Comparison of ENCODE assay signal across 15 cellular contexts in the genomic region with DNA sequence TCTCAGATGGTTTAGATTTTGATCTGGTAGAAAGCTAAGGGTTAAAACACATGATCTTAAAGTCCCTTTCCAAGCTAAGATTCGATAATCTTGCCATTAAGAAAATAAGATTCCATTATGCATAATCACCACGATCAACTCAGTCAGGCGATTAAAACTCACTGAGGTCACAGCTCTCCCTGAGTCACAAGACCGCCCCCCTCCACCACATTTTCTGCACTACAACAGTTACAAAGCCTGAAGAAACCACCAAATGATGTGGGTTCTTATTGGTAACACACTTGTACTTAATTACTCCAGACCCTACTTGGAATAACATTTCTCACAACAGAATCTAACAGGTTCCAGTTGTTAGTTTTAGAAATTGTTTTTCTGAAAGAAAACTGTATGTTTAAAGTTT.
DNase-seq lines count a peak whose midpoint lies in the region; ATAC-seq and TF ChIP-seq lines count a peak whose summit lies in the region.
"Had no signal": no experiment of that assay in that cellular context is flagged by ENCODE, and none has a peak within 500 bp of the region (broad histone marks: within the 10 kb centered on the region; RNA-seq: fewer than 3 reads in every experiment).

No MANE protein-coding gene starts in this region.

- H3K27me3 Mint-ChIP-seq in CD8-positive, alpha-beta memory T cell: peaks cover 0 to 5% of the 10 kb centered on the region in 2 donors
- H3K27me3 Mint-ChIP-seq: CD4-positive, alpha-beta memory T cell; stimulated activated memory B cell treated with anti-CD40 and anti-IgM and Interleukin-4, amounts not matched to agents 10 μg/mL and 1 μg/mL and 100 μg/mL, for 72 hours had no signal

- no peak overlapping the region for H3K18ac ChIP-seq in IMR-90 (ENCODE audit: low read depth, low read length)
- no peak overlapping the region for H3K18ac ChIP-seq in mesendoderm (ENCODE audit: low read length)

- H2BK5ac ChIP-seq in IMR-90 (ENCODE audit: low read depth, low read length, poor library complexity, severe bottlenecking): no peak overlapping the region
- H2BK5ac ChIP-seq in mesendoderm (ENCODE audit: low read length): no peak overlapping the region

- POLR2A ChIA-PET in CD8-positive, alpha-beta memory T cell (lab: Charles Lee): interaction anchor here (0.6 kb wide), 1 partner anchor 40 kb away, joined by 3 read pairs; no protein-coding TSS in a partner anchor
- POLR2A ChIA-PET in IMR-90 (lab: Charles Lee; ENCODE audit: unreplicated experiment): no interaction called here

- no peak for TF ChIP-seq CTCF in IMR-90 (conservative IDR thresholded peaks at IDR 0.05; ENCODE audit: low read depth, low read length)
- TF ChIP-seq CTCF in astrocyte of the spinal cord (IDR thresholded peaks at IDR 0.05; ENCODE audit: low read depth, low read length): no peak
- no peak for TF ChIP-seq CTCF in parathyroid adenoma (IDR thresholded peaks at IDR 0.05)

- no peak for TF ChIP-seq RAD21 in IMR-90 (IDR thresholded peaks at IDR 0.05; ENCODE audit: low read length)

- no peaks in the 10 kb centered on the region; the same call in 1 of the 2 replicates for H3K9me1 ChIP-seq in IMR-90 (ENCODE audit: insufficient read depth, low read length)

- H2BK20ac ChIP-seq in IMR-90 (ENCODE audit: low read depth, low read length): no peak overlapping the region

- in situ Hi-C loops in IMR-90 (cut with MboI; ENCODE audit: low sequenced_read_pairs) (no loop called here), astrocyte of the spinal cord (cut with HindIII; ENCODE audit: low sequenced_read_pairs) (no loop called here), KBM-7 (cut with MboI; ENCODE audit: low pct_unique_long_range_greater_than_20kb, low sequenced_read_pairs) (no loop called here)

- H3K9me3 Mint-ChIP-seq in CD8-positive, alpha-beta memory T cell: no peaks in the 10 kb centered on the region
- H3K9me3 Mint-ChIP-seq: stimulated activated memory B cell treated with anti-CD40 and anti-IgM and Interleukin-4, amounts not matched to agents 10 μg/mL and 1 μg/mL and 100 μg/mL, for 72 hours had no signal

- H3K27ac Mint-ChIP-seq in CD8-positive, alpha-beta memory T cell: peak overlapping the region in 3 of 8 donors; percentile 3 to 55 (median 32)
- H3K27ac Mint-ChIP-seq: stimulated activated memory B cell treated with anti-CD40 and anti-IgM and Interleukin-4, amounts not matched to agents 10 μg/mL and 1 μg/mL and 100 μg/mL, for 72 hours had no signal

- H3K27ac ChIP-seq in CD8-positive, alpha-beta memory T cell (ENCODE audit: low read depth, low read length): no peak overlapping the region
- H3K27ac ChIP-seq in IMR-90 (ENCODE audit: insufficient read depth, low read length) (no peak overlapping the region), parathyroid adenoma (no peak overlapping the region), mesendoderm (ENCODE audit: low read depth, low read length) (no peak overlapping the region)
- H3K27ac ChIP-seq: SJSA1 had no signal

- ATAC-seq in IMR-90 (ENCODE audit: low read depth) (no peak), GM19351 (IDR thresholded peaks at IDR 0.05; ENCODE audit: unreplicated experiment) (no peak)
- ATAC-seq: right cardiac atrium; stimulated activated memory B cell treated with anti-CD40 and anti-IgM and Interleukin-4, amounts not matched to agents 10 μg/mL and 1 μg/mL and 100 μg/mL, for 72 hours had no signal

- no peak overlapping the region for H3K14ac ChIP-seq in IMR-90 (replicated peaks; ENCODE audit: low read depth, low read length)

- H3K79me1 ChIP-seq in IMR-90 (ENCODE audit: low read depth in 1 of 2, low read length in 2 of 2) (peaks cover 0 to 4% of the 10 kb centered on the region in 2 experiments; a peak in 1 of 4 replicates), mesendoderm (ENCODE audit: low read length) (no peaks in the 10 kb centered on the region)

- H3K56ac ChIP-seq in IMR-90 (ENCODE audit: extremely low read depth, insufficient read depth, low read length): no peak overlapping the region
- H3K56ac ChIP-seq in mesendoderm (ENCODE audit: low read length): no peak overlapping the region

- H3K9me3 ChIP-seq in CD8-positive, alpha-beta memory T cell (ENCODE audit: low read length): no peaks in the 10 kb centered on the region
- H3K9me3 ChIP-seq in IMR-90 (ENCODE audit: control insufficient read depth, insufficient read depth, low read length) (no peaks in the 10 kb centered on the region; the same call in none of the 2 replicates), parathyroid adenoma (ENCODE audit: control insufficient read depth, low read length) (no peaks in the 10 kb centered on the region)
- H3K9me3 ChIP-seq: SJSA1 had no signal

- H3K4ac ChIP-seq in IMR-90 (ENCODE audit: low read depth, low read length) (no peak overlapping the region), mesendoderm (ENCODE audit: low read depth, low read length) (no peak overlapping the region)

- peaks cover 23 to 48% (median 30%) of the 10 kb centered on the region in 3 donors for H3K4me1 Mint-ChIP-seq in CD8-positive, alpha-beta memory T cell

- no peak for TF ChIP-seq POLR2A in IMR-90 (IDR thresholded peaks at IDR 0.05; ENCODE audit: low read depth, low read length)

- H3K4me1 ChIP-seq in CD8-positive, alpha-beta memory T cell (ENCODE audit: insufficient read depth, low read length): peaks cover 22% of the 10 kb centered on the region
- H3K4me1 ChIP-seq in IMR-90 (ENCODE audit: control insufficient read depth, insufficient read depth, low read length): no peaks in the 10 kb centered on the region
- H3K4me1 ChIP-seq in parathyroid adenoma: peaks cover 5% of the 10 kb centered on the region
- no peaks in the 10 kb centered on the region for H3K4me1 ChIP-seq in mesendoderm (ENCODE audit: control insufficient read depth, low read depth, low read length)
- H3K4me1 ChIP-seq: SJSA1 had no signal

- H3K4me3 Mint-ChIP-seq in CD8-positive, alpha-beta memory T cell: peak overlapping the region in 2 of 7 donors; percentile 5 to 20
- H3K4me3 Mint-ChIP-seq: CD4-positive, alpha-beta memory T cell; mesothelial cell of epicardium; stimulated activated memory B cell treated with anti-CD40 and anti-IgM and Interleukin-4, amounts not matched to agents 10 μg/mL and 1 μg/mL and 100 μg/mL, for 72 hours had no signal

- intact Hi-C loops in IMR-90 (cut with micrococcal nuclease): no loop called here

- dilution Hi-C loops in IMR-90 (cut with HindIII; ENCODE audit: low sequenced_read_pairs, unreplicated experiment): no loop called here

- no peak overlapping the region for H3K4me3 ChIP-seq in CD8-positive, alpha-beta memory T cell (ENCODE audit: low read length)
- no peak overlapping the region for H3K4me3 ChIP-seq in IMR-90 (ENCODE audit: insufficient read depth, low read depth, low read length)
- H3K4me3 ChIP-seq in astrocyte of the spinal cord (ENCODE audit: low read depth, low read length): no peak overlapping the region
- peak overlapping the region; percentile 2 for H3K4me3 ChIP-seq in parathyroid adenoma (ENCODE audit: low read depth, low read length)
- no peak overlapping the region for H3K4me3 ChIP-seq in mesendoderm (ENCODE audit: low read length)
- H3K4me3 ChIP-seq: SJSA1 had no signal

- no peaks in the 10 kb centered on the region for H3K27me3 ChIP-seq in CD8-positive, alpha-beta memory T cell (ENCODE audit: insufficient read depth, low read length, poor library complexity, severe bottlenecking)
- H3K27me3 ChIP-seq in IMR-90 (ENCODE audit: control insufficient read depth, insufficient read depth, low read length) (no peaks in the 10 kb centered on the region), parathyroid adenoma (ENCODE audit: control insufficient read depth, insufficient read depth, low read length) (no peaks in the 10 kb centered on the region), mesendoderm (ENCODE audit: insufficient read depth, low read length, poor library complexity) (no peaks in the 10 kb centered on the region)
- H3K27me3 ChIP-seq: SJSA1 had no signal

- H2AK9ac ChIP-seq in IMR-90 (replicated peaks; ENCODE audit: low read depth, low read length, poor library complexity): no peak overlapping the region

- H3K79me2 ChIP-seq in parathyroid adenoma (peaks cover 2% of the 10 kb centered on the region), mesendoderm (ENCODE audit: control insufficient read depth, insufficient read depth, low read length) (no peaks in the 10 kb centered on the region)

- no peak overlapping the region for H2BK15ac ChIP-seq in IMR-90 (ENCODE audit: low read depth, low read length)
- H2BK15ac ChIP-seq in mesendoderm (replicated peaks; ENCODE audit: low read depth): no peak overlapping the region

- H3K9ac ChIP-seq in IMR-90 (ENCODE audit: low read depth, low read length): no peak overlapping the region
- no peak overlapping the region for H3K9ac ChIP-seq in parathyroid adenoma
- no peak overlapping the region for H3K9ac ChIP-seq in mesendoderm (ENCODE audit: low read length)

- H2AFZ ChIP-seq in IMR-90 (replicated peaks; ENCODE audit: low read length, poor library complexity) (no peak overlapping the region), parathyroid adenoma (no peak overlapping the region)

- H2BK120ac ChIP-seq in IMR-90 (ENCODE audit: low read depth, low read length): no peak overlapping the region
- H2BK120ac ChIP-seq in mesendoderm (ENCODE audit: low read depth, low read length): no peak overlapping the region

- no TSS peak for BruUV-seq in IMR-90 (replicated peaks; lab: Mats Ljungman, UMichigan)

- WGBS in IMR-90 (ENCODE audit: extremely low coverage in 2 of 2, insufficient read length in 1 of 2), 2 experiments: 100% methylated on average over 1 of the region's 4 CpGs; no CpG with 5 or more reads in 1 of the 2 experiments
- WGBS in mesendoderm (ENCODE audit: extremely low coverage, insufficient coverage, low lambda C conversion rate): no CpG with 5 or more reads among the region's 4 CpGs

- no peaks in the 10 kb centered on the region for H3K36me3 ChIP-seq in CD8-positive, alpha-beta memory T cell (ENCODE audit: insufficient read depth, low read length)
- H3K36me3 ChIP-seq in IMR-90 (ENCODE audit: control insufficient read depth, insufficient read depth, low read length): no peaks in the 10 kb centered on the region
- H3K36me3 ChIP-seq in parathyroid adenoma (ENCODE audit: control insufficient read depth, insufficient read depth, low read length): no peaks in the 10 kb centered on the region
- H3K36me3 ChIP-seq in mesendoderm (ENCODE audit: control insufficient read depth, insufficient read depth, low read length): no peaks in the 10 kb centered on the region
- H3K36me3 ChIP-seq: SJSA1 had no signal

- H3K4me2 ChIP-seq in IMR-90 (ENCODE audit: low read depth, low read length) (no peak overlapping the region), parathyroid adenoma (ENCODE audit: low read length) (no peak overlapping the region), mesendoderm (ENCODE audit: low read length) (no peak overlapping the region)

- H4K5ac ChIP-seq in IMR-90 (ENCODE audit: low read depth, low read length) (no peak overlapping the region), mesendoderm (ENCODE audit: low read length) (no peak overlapping the region)

- H4K8ac ChIP-seq in IMR-90 (ENCODE audit: low read depth in 2 of 2, low read length in 2 of 2): no peak overlapping the region
- H4K8ac ChIP-seq in mesendoderm (ENCODE audit: low read depth, low read length): no peak overlapping the region

- no peaks in the 10 kb centered on the region for H4K20me1 ChIP-seq in IMR-90 (ENCODE audit: insufficient read depth, low read length)

- no peak overlapping the region for H4K91ac ChIP-seq in IMR-90 (ENCODE audit: insufficient read depth, low read depth, low read length)

- CTCF ChIA-PET in CD8-positive, alpha-beta memory T cell (lab: Charles Lee): interaction anchor here (0.9 to 1.7 kb wide), 6 partner anchors 10 to 62 kb away, joined by 3 to 9 read pairs (median 3); no protein-coding TSS in a partner anchor
- CTCF ChIA-PET in IMR-90 (lab: Yijun Ruan, JAX): no interaction called here

- H2AK5ac ChIP-seq in IMR-90 (ENCODE audit: low read depth, low read length) (no peak overlapping the region), mesendoderm (ENCODE audit: low read length) (no peak overlapping the region)

- DNase-seq in CD8-positive, alpha-beta memory T cell: peak in 3 of 5 donors; percentile 26 to 61 (median 29)
- DNase-seq in IMR-90 (peak; percentile 45), astrocyte of the spinal cord (ENCODE audit: low read depth, low spot score) (peak; percentile 54), mesendoderm (no peak), Ammon's horn (ENCODE audit: low spot score) (no peak), KBM-7 (no peak)
- DNase-seq: NCI-H1048, NCI-H526 treated with DMSO at 0.1 percent for 48 hours, right cardiac atrium had no signal

- H3K23ac ChIP-seq in IMR-90 (ENCODE audit: low read depth, low read length) (no peak overlapping the region), mesendoderm (ENCODE audit: low read length) (no peak overlapping the region)

- H3K36me3 Mint-ChIP-seq in CD8-positive, alpha-beta memory T cell: peaks cover 0 to 2% (median 2%) of the 10 kb centered on the region in 3 donors
- H3K36me3 Mint-ChIP-seq: CD4-positive, alpha-beta memory T cell had no signal

Comparison
In these comparisons a context has a peak if more than half of its experiments do, and no peak if none do; other contexts are left out.
1. DNase-seq: peak in CD8-positive, alpha-beta memory T cell (3 of 5), IMR-90 (single experiment) and astrocyte of the spinal cord (single experiment); none in mesendoderm (single experiment), Ammon's horn (single experiment) and KBM-7 (single experiment).